19 cellular contexts compared by ENCODE assay signal in genomic region chr1:12145616-12146342, GRCh38. TPM values are rescaled to one million over a fixed set of nuclear protein-coding genes. Genes with fewer than 3 reads are reported as not detected.
DNase-seq lines count a peak whose midpoint lies in the region; ATAC-seq, FAIRE-seq and TF ChIP-seq lines count a peak whose summit lies in the region.
"Had no signal": no experiment of that assay in that cellular context is flagged by ENCODE, and none has a peak within 500 bp of the region (broad histone marks: within the 10 kb centered on the region; RNA-seq: fewer than 3 reads in every experiment).

No MANE protein-coding gene starts in this region.

- H4K20me1 ChIP-seq in BLaER1 = no peaks in the 10 kb centered on the region

- H3K4me3 Mint-ChIP-seq in CD4-positive, alpha-beta memory T cell = peak overlapping the region in 2 of 8 donors; percentile 43 to 83
- H3K4me3 Mint-ChIP-seq in activated CD8-positive, alpha-beta T cell treated with anti-CD3 and anti-CD28 coated beads, Interleukin-2, amount 10 ng/mL, durations not matched to agents 7 days and 5 days = no peak overlapping the region
- H3K4me3 Mint-ChIP-seq in naive thymus-derived CD8-positive, alpha-beta T cell = no peak overlapping the region

- H3K9me3 ChIP-seq in BLaER1 = peaks cover 4% of the 10 kb centered on the region; the same call in 1 of the 2 replicates
- H3K9me3 ChIP-seq in CD4-positive, alpha-beta memory T cell (ENCODE audit: control insufficient read depth in 1 of 2, low read length in 2 of 2) = no peaks in the 10 kb centered on the region
- no peaks in the 10 kb centered on the region for H3K9me3 ChIP-seq in pancreas
- no peaks in the 10 kb centered on the region for H3K9me3 ChIP-seq in BE2C
- H3K9me3 ChIP-seq: prostate gland, testis had no signal

- no peaks in the 10 kb centered on the region for H3K36me3 Mint-ChIP-seq in CD4-positive, alpha-beta memory T cell
- peaks cover 12% of the 10 kb centered on the region for H3K36me3 Mint-ChIP-seq in activated CD8-positive, alpha-beta T cell treated with anti-CD3 and anti-CD28 coated beads, Interleukin-2, amount 10 ng/mL, durations not matched to agents 7 days and 5 days (ENCODE audit: low read depth)
- peaks cover 0 to 4% (median 0%) of the 10 kb centered on the region in 3 donors for H3K36me3 Mint-ChIP-seq in naive thymus-derived CD8-positive, alpha-beta T cell

- DNase-seq in CD4-positive, alpha-beta memory T cell = no peak
- DNase-seq in activated CD8-positive, alpha-beta T cell treated with anti-CD3 and anti-CD28 coated beads, Interleukin-2, amount 10 ng/mL, durations not matched to agents 7 days and 5 days = no peak
- no peak for DNase-seq in naive thymus-derived CD8-positive, alpha-beta T cell
- no peak for DNase-seq in stimulated activated naive CD4-positive, alpha-beta T cell (lab: John Stamatoyannopoulos, UW)
- DNase-seq in pancreas = no peak
- DNase-seq in BE2C = no peak
- DNase-seq: activated CD4-positive, alpha-beta T cell treated with anti-CD3 and anti-CD28 coated beads, Interleukin-2, amount 50 U/mL, for 48 hours; activated effector memory CD4-positive, alpha-beta T cell treated with anti-CD3 and anti-CD28 coated beads, Interleukin-2, amount 50 U/mL, for 16 hours; cortex of kidney; kidney glomerular epithelial cell; NCI-H146; SHP77; stimulated activated CD4-positive, alpha-beta T cell treated with anti-CD3 and anti-CD28 coated beads, Interleukin-15, amount 100 ng/mL, for 24 hours; T1000; testis had no signal

- POLR2A ChIA-PET in CD4-positive, alpha-beta memory T cell (lab: Charles Lee; ENCODE audit: partially characterized antibody) = interaction anchor here (1.8 to 50.6 kb wide), 3 partner anchors 7 to 64 kb away, joined by 4 to 1713 read pairs (median 1713); partner anchors contain the start of gene TNFRSF1B
- POLR2A ChIA-PET in activated CD8-positive, alpha-beta T cell treated with anti-CD3 and anti-CD28 coated beads, Interleukin-2, amount 10 ng/mL, durations not matched to agents 7 days and 5 days (lab: Charles Lee) = interaction anchor here (1.4 to 3.2 kb wide), 3 partner anchors 11 to 238 kb away, joined by 7 to 13 read pairs (median 11); no protein-coding TSS in a partner anchor
- POLR2A ChIA-PET in naive thymus-derived CD8-positive, alpha-beta T cell (lab: Charles Lee) = interaction anchor here (0.9 to 8.7 kb wide), 5 partner anchors 10 to 57 kb away, joined by 3 to 119 read pairs (median 5); no protein-coding TSS in a partner anchor

- H3K4me2 ChIP-seq in BLaER1 = peak overlapping the region; percentile 64; the same call in 1 of the 2 replicates

- peaks cover 0 to 7% (median 0%) of the 10 kb centered on the region in 8 donors for H3K9me3 Mint-ChIP-seq in CD4-positive, alpha-beta memory T cell
- H3K9me3 Mint-ChIP-seq in activated CD8-positive, alpha-beta T cell treated with anti-CD3 and anti-CD28 coated beads, Interleukin-2, amount 10 ng/mL, durations not matched to agents 7 days and 5 days (ENCODE audit: insufficient read depth) = peaks cover 11% of the 10 kb centered on the region
- H3K9me3 Mint-ChIP-seq in naive thymus-derived CD8-positive, alpha-beta T cell = peaks cover 0 to 9% (median 0%) of the 10 kb centered on the region in 9 donors

- CTCF ChIA-PET in CD4-positive, alpha-beta memory T cell (lab: Charles Lee; ENCODE audit: partially characterized antibody) = interaction anchor here (1.0 to 8.5 kb wide), 2 partner anchors 14 to 21 kb away, joined by 3 to 79 read pairs; no protein-coding TSS in a partner anchor
- CTCF ChIA-PET in activated CD8-positive, alpha-beta T cell treated with anti-CD3 and anti-CD28 coated beads, Interleukin-2, amount 10 ng/mL, durations not matched to agents 7 days and 5 days (lab: Charles Lee) = interaction anchor here (0.8 to 11.1 kb wide), 3 partner anchors 19 to 99 kb away, joined by 3 to 94 read pairs (median 5); no protein-coding TSS in a partner anchor

- no peaks in the 10 kb centered on the region for H3K27me3 ChIP-seq in BLaER1
- H3K27me3 ChIP-seq in CD4-positive, alpha-beta memory T cell (ENCODE audit: insufficient read depth, low read length) = no peaks in the 10 kb centered on the region
- H3K27me3 ChIP-seq in pancreas = no peaks in the 10 kb centered on the region
- no peaks in the 10 kb centered on the region for H3K27me3 ChIP-seq in BE2C
- H3K27me3 ChIP-seq: testis had no signal

- no peak for FAIRE-seq in pancreas (lab: Jason Lieb, UNC)
- FAIRE-seq: H1 had no signal

- peaks cover 49 to 82% (median 62%) of the 10 kb centered on the region in 4 donors for H3K4me1 Mint-ChIP-seq in CD4-positive, alpha-beta memory T cell
- H3K4me1 Mint-ChIP-seq in activated CD8-positive, alpha-beta T cell treated with anti-CD3 and anti-CD28 coated beads, Interleukin-2, amount 10 ng/mL, durations not matched to agents 7 days and 5 days (ENCODE audit: low read depth) = peaks cover 81% of the 10 kb centered on the region
- peaks cover 35 to 81% (median 66%) of the 10 kb centered on the region in 4 donors for H3K4me1 Mint-ChIP-seq in naive thymus-derived CD8-positive, alpha-beta T cell

- peaks cover 91% of the 10 kb centered on the region for H3K4me1 ChIP-seq in BLaER1
- H3K4me1 ChIP-seq in CD4-positive, alpha-beta memory T cell (ENCODE audit: insufficient read depth, low read length) = peaks cover 83% of the 10 kb centered on the region
- no peaks in the 10 kb centered on the region for H3K4me1 ChIP-seq in pancreas
- no peaks in the 10 kb centered on the region for H3K4me1 ChIP-seq in BE2C
- H3K4me1 ChIP-seq: prostate gland had no signal

- H3K36me3 ChIP-seq in BLaER1 (no peaks in the 10 kb centered on the region), pancreas (no peaks in the 10 kb centered on the region), BE2C (no peaks in the 10 kb centered on the region)
- H3K36me3 ChIP-seq in CD4-positive, alpha-beta memory T cell (ENCODE audit: insufficient read depth, low read length) = no peaks in the 10 kb centered on the region
- H3K36me3 ChIP-seq: prostate gland had no signal

- H3K27me3 Mint-ChIP-seq in CD4-positive, alpha-beta memory T cell = no peaks in the 10 kb centered on the region
- no peaks in the 10 kb centered on the region for H3K27me3 Mint-ChIP-seq in activated CD8-positive, alpha-beta T cell treated with anti-CD3 and anti-CD28 coated beads, Interleukin-2, amount 10 ng/mL, durations not matched to agents 7 days and 5 days (ENCODE audit: low read depth)
- no peaks in the 10 kb centered on the region for H3K27me3 Mint-ChIP-seq in naive thymus-derived CD8-positive, alpha-beta T cell

- H3K27ac Mint-ChIP-seq in CD4-positive, alpha-beta memory T cell = peak overlapping the region in 6 of 7 donors; percentile 75 to 95 (median 92)
- H3K27ac Mint-ChIP-seq in activated CD8-positive, alpha-beta T cell treated with anti-CD3 and anti-CD28 coated beads, Interleukin-2, amount 10 ng/mL, durations not matched to agents 7 days and 5 days = peak overlapping the region; percentile 95
- H3K27ac Mint-ChIP-seq in naive thymus-derived CD8-positive, alpha-beta T cell = peak overlapping the region in 9 of 10 donors; percentile 66 to 97 (median 90)

- H3K27ac ChIP-seq in BLaER1 (peak overlapping the region; percentile 62), pancreas (no peak overlapping the region)
- H3K27ac ChIP-seq in CD4-positive, alpha-beta memory T cell (ENCODE audit: low read depth, low read length) = no peak overlapping the region

- TF ChIP-seq CTCF in pancreas (IDR thresholded peaks at IDR 0.05) = no peak
- TF ChIP-seq CTCF in BE2C (IDR thresholded peaks at IDR 0.05; ENCODE audit: low read depth, low read length) = no peak

- 80 to 83% methylated on average over 11 to 12 of the region's 12 CpGs for WGBS in pancreas, 2 donors

- H3K9ac ChIP-seq in BLaER1 = no peak overlapping the region

- intact Hi-C loops in CD4-positive, alpha-beta memory T cell (cut with micrococcal nuclease) = no loop called here
- intact Hi-C loops in pancreas (cut with DNase I) = no loop called here

- H3K4me3 ChIP-seq in BLaER1 (no peak overlapping the region), pancreas (no peak overlapping the region), BE2C (ENCODE audit: low read depth, low read length) (no peak overlapping the region)
- no peak overlapping the region for H3K4me3 ChIP-seq in CD4-positive, alpha-beta memory T cell (ENCODE audit: low read length in 2 of 2)
- H3K4me3 ChIP-seq: prostate gland, testis had no signal

- ATAC-seq in activated CD8-positive, alpha-beta T cell treated with anti-CD3 and anti-CD28 coated beads, Interleukin-2, amount 10 ng/mL, durations not matched to agents 7 days and 5 days = no peak
- no peak for ATAC-seq in naive thymus-derived CD8-positive, alpha-beta T cell
- no peak for ATAC-seq in pancreas
- ATAC-seq in GM21723 (IDR thresholded peaks at IDR 0.05; ENCODE audit: unreplicated experiment) = no peak

RNA-seq across cellular contexts. Expression of gene TNFRSF1B, which starts 21.0 kb away (rescaled TPM):
- 100 to 1,000 TPM; 111 TPM for total RNA-seq in CD4-positive, alpha-beta memory T cell
- polyA plus RNA-seq in CD4-positive, alpha-beta memory T cell = 100 to 1,000 TPM; 150 to 201 TPM
- 100 to 1,000 TPM; 274 to 284 TPM for total RNA-seq in activated CD8-positive, alpha-beta T cell treated with anti-CD3 and anti-CD28 coated beads, Interleukin-2, amount 10 ng/mL, durations not matched to agents 7 days and 5 days
- total RNA-seq in naive thymus-derived CD8-positive, alpha-beta T cell = 10 to 100 TPM; 16.5 to 18.4 TPM
- polyA plus RNA-seq in naive thymus-derived CD8-positive, alpha-beta T cell = 10 to 100 TPM; 19.7 to 64.6 (median 21.8) TPM
- total RNA-seq in pancreas = 10 to 100 TPM in 2 of 6 donors, 1 to 10 TPM in 4; 2.1 to 20.2 (median 5.9) TPM
- polyA plus RNA-seq in pancreas = 1 to 10 TPM; 3.5 to 4.0 TPM
- polyA plus RNA-seq in BE2C (2012; ENCODE audit: insufficient read depth, insufficient read length, low read depth) = 0.77 TPM

Comparison
In these comparisons a context has a peak if more than half of its experiments do, and no peak if none do; other contexts are left out.
1. RNA of gene TNFRSF1B, which starts 21.0 kb away (total RNA-seq): 274 to 284 TPM in activated CD8-positive, alpha-beta T cell treated with anti-CD3 and anti-CD28 coated beads, Interleukin-2, amount 10 ng/mL, durations not matched to agents 7 days and 5 days and 111 TPM in CD4-positive, alpha-beta memory T cell; 16.5 to 18.4 TPM in naive thymus-derived CD8-positive, alpha-beta T cell and 2.1 to 20.2 TPM in pancreas; every median in the first group is over 4 times any median in the second.
2. Peak in every context shown above with its lines, with median percentiles within 50 percentile points of each other: H3K27ac Mint-ChIP-seq.